11 cellular contexts compared by ENCODE assay signal in genomic region chr14:60845523-60845922, GRCh38.
DNase-seq lines count a peak whose midpoint lies in the region; ATAC-seq and TF ChIP-seq lines count a peak whose summit lies in the region.
"Had no signal": no experiment of that assay in that cellular context is flagged by ENCODE, and none has a peak within 500 bp of the region (broad histone marks: within the 10 kb centered on the region; RNA-seq: fewer than 3 reads in every experiment).

No MANE protein-coding gene starts in this region.

- H3K36me3 ChIP-seq in OCI-LY3 (replicated peaks; ENCODE audit: low read depth, low read length) = peaks cover 38% of the 10 kb centered on the region
- peaks cover 26% of the 10 kb centered on the region for H3K36me3 ChIP-seq in PC-3 (ENCODE audit: low read depth, low read length)

- no peaks in the 10 kb centered on the region for H3K27me3 ChIP-seq in OCI-LY3 (ENCODE audit: low read depth, low read length)
- no peaks in the 10 kb centered on the region for H3K27me3 ChIP-seq in PC-3 (ENCODE audit: low read length)

- peak overlapping the region; percentile 58 for H3K9ac ChIP-seq in OCI-LY3 (ENCODE audit: low read length)
- H3K9ac ChIP-seq in PC-3 (ENCODE audit: low read length) = no peak overlapping the region

- no peaks in the 10 kb centered on the region; the same call in 1 of the 2 replicates for H3K79me2 ChIP-seq in OCI-LY3 (ENCODE audit: low read length)
- H3K79me2 ChIP-seq in PC-3 (ENCODE audit: low read length) = no peaks in the 10 kb centered on the region

- TF ChIP-seq CTCF in GM13976 (IDR thresholded peaks at IDR 0.05; ENCODE audit: borderline replicate concordance, control extremely low read depth, extremely low read depth, insufficient read depth, missing control alignments) (no peak), OCI-LY3 (IDR thresholded peaks at IDR 0.05; ENCODE audit: low read depth, low read length) (no peak), PC-3 (conservative IDR thresholded peaks at IDR 0.05; ENCODE audit: low read depth, low read length) (no peak)

- H3F3A ChIP-seq in PC-3 (ENCODE audit: low read length, unreplicated experiment) = no peaks in the 10 kb centered on the region

- H3K4me2 ChIP-seq in OCI-LY3 (ENCODE audit: low read length) (peak overlapping the region; percentile 75), PC-3 (ENCODE audit: low read length) (no peak overlapping the region)

- POLR2A ChIA-PET in PC-3 (lab: Charles Lee; ENCODE audit: unreplicated experiment) = no interaction called here

- H4K20me1 ChIP-seq in OCI-LY3 (ENCODE audit: insufficient read depth, low read length) (no peaks in the 10 kb centered on the region), PC-3 (ENCODE audit: low read length) (no peaks in the 10 kb centered on the region)

- H3K27ac ChIP-seq in OCI-LY3 (ENCODE audit: low read length) = peak overlapping the region; percentile 97
- H3K27ac ChIP-seq in PC-3 (ENCODE audit: low read length) = no peak overlapping the region
- H3K27ac ChIP-seq: left ventricle myocardium inferior had no signal

- H3K4me1 ChIP-seq in OCI-LY3 (ENCODE audit: low read length) = peaks cover 27% of the 10 kb centered on the region
- H3K4me1 ChIP-seq in PC-3 (ENCODE audit: insufficient read depth, low read length) = no peaks in the 10 kb centered on the region
- H3K4me1 ChIP-seq: left ventricle myocardium inferior had no signal

- H3K9me3 ChIP-seq in OCI-LY3 (ENCODE audit: insufficient read depth, low read length) = peaks cover 17% of the 10 kb centered on the region; the same call in 1 of the 2 replicates
- H3K9me3 ChIP-seq in PC-3 (ENCODE audit: low read length) = peaks cover 8% of the 10 kb centered on the region; the same call in 1 of the 2 replicates

- no TSS peak for BruUV-seq in PC-3 (replicated peaks; lab: Mats Ljungman, UMichigan)

- H2AFZ ChIP-seq in OCI-LY3 (ENCODE audit: low read depth, low read length) (no peak overlapping the region), PC-3 (ENCODE audit: low read length) (no peak overlapping the region)

- ATAC-seq in GM21367 (IDR thresholded peaks at IDR 0.05; ENCODE audit: unreplicated experiment) = peak; percentile 96
- ATAC-seq in HG03103 (IDR thresholded peaks at IDR 0.05; ENCODE audit: low read depth, unreplicated experiment) = peak; percentile 95
- no peak for ATAC-seq in PC-3

- peak overlapping the region; percentile 67 for H3K4me3 ChIP-seq in OCI-LY3 (ENCODE audit: low read length)
- H3K4me3 ChIP-seq in PC-3 (ENCODE audit: low read length) = no peak overlapping the region
- H3K4me3 ChIP-seq: left ventricle myocardium inferior had no signal

- in situ Hi-C loops in GM13976 (cut with MboI; ENCODE audit: low sequenced_read_pairs, unreplicated experiment) = no loop called here

- no peaks in the 10 kb centered on the region for H3K9me2 ChIP-seq in PC-3 (replicated peaks; ENCODE audit: low read length)

- DNase-seq in GM13976 (ENCODE audit: low spot score) (peak; percentile 47), NCI-H2081 treated with DMSO at 0.1 percent for 48 hours (lab: John Stamatoyannopoulos, UW) (no peak), NCI-H345 treated with DMSO at 0.1 percent for 48 hours (lab: John Stamatoyannopoulos, UW; ENCODE audit: unreplicated experiment) (no peak), activated gamma-delta T cell treated with Interleukin-2 at 50 U/mL for 16 hours (no peak), PC-3 (no peak)
- DNase-seq: C1 segment of cervical spinal cord, left ventricle myocardium inferior, NCI-H1436 treated with DMSO at 0.1 percent for 48 hours had no signal

- intact Hi-C loops in PC-3 (cut with micrococcal nuclease) = no loop called here

- CTCF ChIA-PET in PC-3 (lab: Charles Lee) = no interaction called here
